In the genomic region with DNA sequence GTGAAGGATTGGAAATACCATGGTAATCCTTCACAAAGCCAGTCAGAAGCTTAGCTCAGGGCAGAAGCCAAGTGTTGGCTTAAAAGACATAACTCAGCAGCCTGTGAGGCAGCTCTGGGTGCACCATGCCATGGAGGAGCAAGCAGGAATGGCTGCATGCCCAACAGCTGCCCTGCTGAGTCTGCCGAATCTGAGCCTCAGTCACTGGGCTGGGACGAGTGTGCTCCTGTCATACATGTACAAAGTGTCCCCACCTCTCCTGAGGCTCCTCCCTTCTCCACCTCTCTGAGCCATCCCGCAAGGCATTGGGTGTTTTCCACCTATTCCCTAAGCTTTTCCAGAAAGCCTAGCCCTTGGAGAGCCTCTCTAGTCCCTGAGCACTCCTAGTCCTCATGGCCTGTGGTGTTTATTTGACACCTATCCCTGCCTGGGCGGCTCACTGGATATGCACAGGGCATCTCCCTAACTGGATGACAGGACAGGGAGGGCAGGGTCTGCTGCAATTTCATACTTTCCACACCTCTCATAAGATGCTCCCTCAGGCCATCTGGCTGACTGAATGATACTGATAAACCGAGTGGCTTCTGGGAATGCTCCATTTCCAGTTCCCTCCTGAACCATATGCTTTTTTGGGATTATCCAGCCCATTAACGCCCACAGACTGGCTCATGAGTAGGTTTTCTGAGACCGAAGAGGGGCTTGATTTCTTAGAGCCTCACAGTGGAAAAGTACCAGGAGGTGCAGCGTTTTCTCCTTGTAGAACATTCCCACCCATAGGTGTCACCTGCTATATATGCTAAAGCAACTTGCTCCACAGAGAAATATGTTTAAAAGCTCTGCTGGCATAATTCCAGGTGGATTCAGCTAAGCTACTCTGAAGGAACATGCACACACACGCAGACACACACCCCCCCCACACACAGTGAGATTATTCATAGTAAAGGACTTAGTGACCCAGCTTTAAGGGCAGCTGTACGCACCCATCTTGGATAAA, we compare ENCODE assay signal across 10 cellular contexts.
DNase-seq lines count a peak whose midpoint lies in the region; ATAC-seq and TF ChIP-seq lines count a peak whose summit lies in the region.
"Had no signal": no experiment of that assay in that cellular context is flagged by ENCODE, and none has a peak within 500 bp of the region (broad histone marks: within the 10 kb centered on the region; RNA-seq: fewer than 3 reads in every experiment).

No MANE protein-coding gene starts in this region.

- TF ChIP-seq CTCF in Panc1 (IDR thresholded peaks at IDR 0.05) (no peak), lower leg skin (IDR thresholded peaks at IDR 0.05) (no peak), body of pancreas (IDR thresholded peaks at IDR 0.05) (no peak)

- DNase-seq in COLO668 (lab: John Stamatoyannopoulos, UW; ENCODE audit: unreplicated experiment) = peak; percentile 77
- peak; percentile 16 for DNase-seq in NCI-H1436 (lab: John Stamatoyannopoulos, UW)
- no peak for DNase-seq in Panc1 (ENCODE audit: low read depth, low spot score)
- peak; percentile 23 to 81 for DNase-seq in lower leg skin (ENCODE audit: low spot score in 2 of 2)
- DNase-seq in activated CD4-positive, alpha-beta T cell treated with anti-CD3 and anti-CD28 coated beads, Interleukin-2, amount 50 U/mL, for 1 hour = no peak
- no peak for DNase-seq in body of pancreas
- no peak for DNase-seq in GM19240 (ENCODE audit: insufficient read length, low spot score)
- DNase-seq: NK-92 treated with Interleukin-12 subunit alpha and Interleukin-12 subunit beta, amount 100 ng/mL, for 24 hours; T1000 had no signal

- TF ChIP-seq POLR2A in lower leg skin (IDR thresholded peaks at IDR 0.05) (no peak), body of pancreas (IDR thresholded peaks at IDR 0.05) (no peak)

- CTCF ChIA-PET in Panc1 (lab: Charles Lee) = no interaction called here

- intact Hi-C loops in Panc1 (cut with micrococcal nuclease; ENCODE audit: unreplicated experiment) = no loop called here
- intact Hi-C loops in lower leg skin (cut with DNase I; ENCODE audit: low total_unique reads) = no loop called here
- intact Hi-C loops in body of pancreas (cut with DNase I) = no loop called here

- ATAC-seq in Panc1 (peak; percentile 37; the same call in 1 of the 2 replicates), GM19351 (IDR thresholded peaks at IDR 0.05; ENCODE audit: unreplicated experiment) (no peak), body of pancreas (no peak)

- H3K27ac ChIP-seq in Panc1 (ENCODE audit: low read length) = no peak overlapping the region
- no peak overlapping the region for H3K27ac ChIP-seq in body of pancreas

- H3K36me3 ChIP-seq in Panc1 (ENCODE audit: control insufficient read depth, insufficient read depth, low read length) (no peaks in the 10 kb centered on the region), body of pancreas (replicated peaks in 1 of 2; ENCODE audit: insufficient read depth in 1 of 2, low read depth in 2 of 2) (no peaks in the 10 kb centered on the region)

- H3K9me3 ChIP-seq in Panc1 (ENCODE audit: control insufficient read depth, insufficient read depth, low read depth, low read length) (no peaks in the 10 kb centered on the region), body of pancreas (no peaks in the 10 kb centered on the region)

- WGBS in lower leg skin, 2 donors = 41 to 45% methylated on average over 10 of the region's 10 CpGs
- 84 to 92% methylated on average over 9 to 10 of the region's 10 CpGs for WGBS in body of pancreas, 2 donors

- no TSS peak for BruUV-seq in Panc1 (replicated peaks; lab: Mats Ljungman, UMichigan)

- H3K4me1 ChIP-seq in Panc1 (ENCODE audit: control insufficient read depth, insufficient read depth, low read length) = no peaks in the 10 kb centered on the region
- peaks cover 31% of the 10 kb centered on the region for H3K4me1 ChIP-seq in body of pancreas

- POLR2A ChIA-PET in Panc1 (lab: Charles Lee) = interaction anchor here (0.6 kb wide), 1 partner anchor 1975 kb away, joined by 6 read pairs; no protein-coding TSS in a partner anchor

- H3K4me3 ChIP-seq in Panc1 (ENCODE audit: low read depth in 2 of 2, low read length in 2 of 2) = no peak overlapping the region
- no peak overlapping the region for H3K4me3 ChIP-seq in lower leg skin (ENCODE audit: low read depth, poor library complexity, severe bottlenecking)
- H3K4me3 ChIP-seq in body of pancreas = no peak overlapping the region

- in situ Hi-C loops in Panc1 (cut with HindIII; ENCODE audit: low pct_unique_long_range_greater_than_20kb, low sequenced_read_pairs) = no loop called here

- H3K27me3 ChIP-seq in Panc1 (ENCODE audit: control insufficient read depth, insufficient read depth, low read length) (no peaks in the 10 kb centered on the region; the same call in 1 of the 2 replicates), body of pancreas (no peaks in the 10 kb centered on the region)

Comparison
In these comparisons a context has a peak if more than half of its experiments do, and no peak if none do; other contexts are left out.
1. DNase-seq: peak in COLO668 (single experiment), NCI-H1436 (single experiment) and lower leg skin (2 of 2); none in Panc1 (single experiment), activated CD4-positive, alpha-beta T cell treated with anti-CD3 and anti-CD28 coated beads, Interleukin-2, amount 50 U/mL, for 1 hour (single experiment), body of pancreas (0 of 4) and GM19240 (single experiment).